In genomic region chr10:8319704-8320103, GRCh38 we compare ENCODE assay signal across 20 cellular contexts.
A peak's percentile ranks its signal among the peaks of the same experiment; 100 is the strongest.
DNase-seq lines count a peak whose midpoint lies in the region; ATAC-seq, FAIRE-seq and TF ChIP-seq lines count a peak whose summit lies in the region.
"Had no signal": no experiment of that assay in that cellular context is flagged by ENCODE, and none has a peak within 500 bp of the region (broad histone marks: within the 10 kb centered on the region; RNA-seq: fewer than 3 reads in every experiment).

No MANE protein-coding gene starts in this region.

- H3K9ac ChIP-seq in astrocyte (ENCODE audit: low read length) (no peak overlapping the region), smooth muscle cell (ENCODE audit: low read depth) (no peak overlapping the region)

- H3K9me3 Mint-ChIP-seq in astrocyte (ENCODE audit: unreplicated experiment) (peaks cover 2% of the 10 kb centered on the region), nephron progenitor cell (peaks cover 5% of the 10 kb centered on the region)
- H3K9me3 Mint-ChIP-seq: CD4-positive, alpha-beta T cell had no signal

- H3K27me3 Mint-ChIP-seq in astrocyte (ENCODE audit: low read depth, unreplicated experiment), result peaks cover 2% of the 10 kb centered on the region
- peaks cover 5% of the 10 kb centered on the region for H3K27me3 Mint-ChIP-seq in nephron progenitor cell (ENCODE audit: low read depth, poor library complexity)
- H3K27me3 Mint-ChIP-seq: CD4-positive, alpha-beta T cell had no signal

- H3K4me3 ChIP-seq in cardiac muscle cell (no peak overlapping the region), astrocyte (ENCODE audit: insufficient read depth, low read depth, low read length) (no peak overlapping the region), smooth muscle cell (no peak overlapping the region)
- H3K4me3 ChIP-seq: A549, GM12878 had no signal

- no peaks in the 10 kb centered on the region for H3K36me3 Mint-ChIP-seq in astrocyte (ENCODE audit: low read depth, unreplicated experiment)
- no peaks in the 10 kb centered on the region for H3K36me3 Mint-ChIP-seq in nephron progenitor cell (ENCODE audit: low read depth)
- H3K36me3 Mint-ChIP-seq: IgD-negative memory B cell had no signal

- no peaks in the 10 kb centered on the region for H4K20me1 ChIP-seq in astrocyte (ENCODE audit: insufficient read depth, low read length)
- no peaks in the 10 kb centered on the region for H4K20me1 ChIP-seq in smooth muscle cell (ENCODE audit: low read depth)

- H3F3A ChIP-seq in smooth muscle cell (ENCODE audit: low read depth), result no peaks in the 10 kb centered on the region

- peaks cover 85% of the 10 kb centered on the region for H3K27me3 ChIP-seq in cardiac muscle cell
- H3K27me3 ChIP-seq in astrocyte (ENCODE audit: insufficient read depth, low read length), result no peaks in the 10 kb centered on the region
- peaks cover 5% of the 10 kb centered on the region for H3K27me3 ChIP-seq in smooth muscle cell (ENCODE audit: low read depth)

- H3K4me1 Mint-ChIP-seq in astrocyte (ENCODE audit: low read depth, unreplicated experiment) (no peaks in the 10 kb centered on the region), nephron progenitor cell (peaks cover 14% of the 10 kb centered on the region)
- H3K4me1 Mint-ChIP-seq: IgD-negative memory B cell had no signal

- H3K27ac ChIP-seq in cardiac muscle cell (no peak overlapping the region), astrocyte (ENCODE audit: low read depth, low read length) (no peak overlapping the region), smooth muscle cell (ENCODE audit: low read depth) (no peak overlapping the region)
- H3K27ac ChIP-seq: 22Rv1, A549, C4-2B had no signal

- DNase-seq in cardiac muscle cell (ENCODE audit: low read depth in 1 of 2, low spot score in 1 of 2), result no peak
- DNase-seq in Right ventricle myocardium inferior (ENCODE audit: missing footprints), result no peak
- DNase-seq in astrocyte (ENCODE audit: low read depth), result no peak
- DNase-seq in smooth muscle cell (lab: John Stamatoyannopoulos, UW; ENCODE audit: unreplicated experiment), result no peak
- DNase-seq in nephron progenitor cell, result no peak
- DNase-seq in DMS79 treated with DMSO at 0.1 percent for 48 hours (lab: John Stamatoyannopoulos, UW), result no peak
- no peak for DNase-seq in stimulated activated CD4-positive, alpha-beta T cell treated with anti-CD3 and anti-CD28 coated beads, Interleukin-2, amount 100 ng/mL, for 24 hours
- DNase-seq: AML-193; CD4-positive, alpha-beta T cell; DMS153; DMS79; GF-D8; GOT3; H7 had no signal

- ATAC-seq in Right ventricle myocardium inferior, result no peak
- ATAC-seq: A549, GM12878, HepG2 had no signal

- H3K27ac Mint-ChIP-seq in astrocyte (ENCODE audit: unreplicated experiment) (peak overlapping the region; percentile 62), nephron progenitor cell (no peak overlapping the region)
- H3K27ac Mint-ChIP-seq: CD4-positive, alpha-beta T cell; IgD-negative memory B cell had no signal

- TF ChIP-seq CTCF in cardiac muscle cell (IDR thresholded peaks at IDR 0.05; ENCODE audit: low read depth, low read length) (peak; percentile 19), astrocyte (IDR thresholded peaks at IDR 0.05; ENCODE audit: insufficient read depth, low read depth, low read length) (no peak), smooth muscle cell (IDR thresholded peaks at IDR 0.05; ENCODE audit: borderline replicate concordance, insufficient read depth, poor library complexity, severe bottlenecking) (peak; percentile 5), nephron progenitor cell (IDR thresholded peaks at IDR 0.05) (no peak)

- H3K4me1 ChIP-seq in cardiac muscle cell (ENCODE audit: low read depth), result no peaks in the 10 kb centered on the region
- H3K4me1 ChIP-seq in astrocyte (ENCODE audit: insufficient read depth, low read length), result no peaks in the 10 kb centered on the region
- no peaks in the 10 kb centered on the region for H3K4me1 ChIP-seq in smooth muscle cell (ENCODE audit: low read depth)
- H3K4me1 ChIP-seq: A549 had no signal

- H3K9me3 ChIP-seq in cardiac muscle cell (ENCODE audit: low read depth), result no peaks in the 10 kb centered on the region
- no peaks in the 10 kb centered on the region for H3K9me3 ChIP-seq in astrocyte (ENCODE audit: insufficient read depth, low read depth, low read length)
- H3K9me3 ChIP-seq in smooth muscle cell (replicated peaks; ENCODE audit: low read depth), result no peaks in the 10 kb centered on the region
- H3K9me3 ChIP-seq: A549 had no signal

- H3K4me2 ChIP-seq in astrocyte (ENCODE audit: low read length) (no peak overlapping the region), smooth muscle cell (no peak overlapping the region)
- H3K4me2 ChIP-seq: A549 had no signal

- H2AFZ ChIP-seq in astrocyte (ENCODE audit: low read depth, low read length), result no peak overlapping the region
- H2AFZ ChIP-seq in smooth muscle cell (ENCODE audit: low read depth), result no peak overlapping the region

- no peaks in the 10 kb centered on the region for H3K36me3 ChIP-seq in cardiac muscle cell
- no peaks in the 10 kb centered on the region for H3K36me3 ChIP-seq in astrocyte (ENCODE audit: insufficient read depth, low read length)
- no peaks in the 10 kb centered on the region for H3K36me3 ChIP-seq in smooth muscle cell (ENCODE audit: low read depth)

- intact Hi-C loops in Right ventricle myocardium inferior (cut with DNase I), result no loop called here

- no peak overlapping the region for H3K4me3 Mint-ChIP-seq in astrocyte (ENCODE audit: unreplicated experiment)
- H3K4me3 Mint-ChIP-seq in nephron progenitor cell, result no peak overlapping the region
- H3K4me3 Mint-ChIP-seq: CD4-positive, alpha-beta T cell; IgD-negative memory B cell had no signal

- no peak for FAIRE-seq in astrocyte (lab: Jason Lieb, UNC)
- FAIRE-seq: A549, GM12878, HepG2 had no signal

- H3K79me2 ChIP-seq in astrocyte (ENCODE audit: insufficient read depth, low read length), result no peaks in the 10 kb centered on the region
- H3K79me2 ChIP-seq in smooth muscle cell (ENCODE audit: low read depth), result no peaks in the 10 kb centered on the region

Comparison
In these comparisons a context has a peak if more than half of its experiments do, and no peak if none do; other contexts are left out.
1. CTCF ChIP-seq: peak in cardiac muscle cell (single experiment) and smooth muscle cell (single experiment); none in astrocyte (single experiment) and nephron progenitor cell (single experiment).